Comparison of ENCODE assay signal across 2 cellular contexts in the genomic region with DNA sequence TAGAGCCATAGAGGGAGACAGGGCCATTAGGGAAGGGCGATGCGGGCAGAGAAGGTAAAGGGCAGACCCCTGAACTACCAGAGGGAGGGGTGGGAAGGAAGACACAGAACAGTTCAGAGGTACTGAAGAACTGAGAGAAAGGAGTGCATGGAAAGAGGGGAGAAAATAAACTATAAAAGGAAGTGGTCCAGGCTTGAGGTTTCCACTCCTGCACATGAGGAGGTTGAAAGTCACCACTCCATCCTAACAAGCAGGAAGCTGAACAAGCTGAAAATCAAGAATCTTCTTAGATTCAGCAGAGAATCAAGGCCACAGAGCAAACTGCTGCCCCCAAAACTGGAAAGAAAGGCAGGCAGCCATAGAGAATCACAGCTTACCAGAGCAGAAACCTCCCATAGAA.
TF ChIP-seq lines count a peak whose summit lies in the region.

No MANE protein-coding gene starts in this region.

TF ChIP-seq in IMR-90, 13 proteins besides CTCF, POLR2A, EP300 and RAD21:
- TF ChIP-seq BHLHE40 (IDR thresholded peaks at IDR 0.05; ENCODE audit: low read depth, low read length) (no peak), MAZ (IDR thresholded peaks at IDR 0.05; ENCODE audit: borderline replicate concordance, low read depth, low read length) (no peak), FOS (IDR thresholded peaks at IDR 0.05; ENCODE audit: low read depth, low read length) (no peak), CHD1 (IDR thresholded peaks at IDR 0.05; ENCODE audit: low read depth, low read length) (no peak), RCOR1 (IDR thresholded peaks at IDR 0.05; ENCODE audit: insufficient replicate concordance, low read length) (no peak), USF2 (IDR thresholded peaks at IDR 0.05; ENCODE audit: low read depth, low read length) (no peak), MAFK (IDR thresholded peaks at IDR 0.05; ENCODE audit: low read depth, low read length) (no peak), MXI1 (IDR thresholded peaks at IDR 0.05; ENCODE audit: borderline replicate concordance, low read depth, low read length) (no peak), NFE2L2 (IDR thresholded peaks at IDR 0.05; ENCODE audit: low read depth, low read length) (no peak), RFX5 (IDR thresholded peaks at IDR 0.05; ENCODE audit: low read depth, low read length) (no peak), CEBPB (IDR thresholded peaks at IDR 0.05; ENCODE audit: low read depth, low read length) (no peak), ELK1 (IDR thresholded peaks at IDR 0.05; ENCODE audit: borderline replicate concordance, low read depth, low read length) (no peak), SMC3 (IDR thresholded peaks at IDR 0.05; ENCODE audit: low read depth, low read length) (no peak)
TF ChIP-seq in IMR-90: peak in this region for 0.

TF ChIP-seq in GM12878, 131 proteins besides CTCF, POLR2A, EP300 and RAD21:
- no peak for TF ChIP-seq MLLT1 (IDR thresholded peaks at IDR 0.05)
- TF ChIP-seq TBL1XR1 (IDR thresholded peaks at IDR 0.05; ENCODE audit: low read depth, low read length), result no peak
- TF ChIP-seq PML (IDR thresholded peaks at IDR 0.05; ENCODE audit: low read length), result no peak
- no peak for TF ChIP-seq CREM (IDR thresholded peaks at IDR 0.05; ENCODE audit: low read depth)
- TF ChIP-seq SREBF2 (IDR thresholded peaks at IDR 0.05; ENCODE audit: low read length), result no peak
- TF ChIP-seq CHD1 (IDR thresholded peaks at IDR 0.05; ENCODE audit: low read depth, low read length), result no peak
- TF ChIP-seq, protein P1, sequence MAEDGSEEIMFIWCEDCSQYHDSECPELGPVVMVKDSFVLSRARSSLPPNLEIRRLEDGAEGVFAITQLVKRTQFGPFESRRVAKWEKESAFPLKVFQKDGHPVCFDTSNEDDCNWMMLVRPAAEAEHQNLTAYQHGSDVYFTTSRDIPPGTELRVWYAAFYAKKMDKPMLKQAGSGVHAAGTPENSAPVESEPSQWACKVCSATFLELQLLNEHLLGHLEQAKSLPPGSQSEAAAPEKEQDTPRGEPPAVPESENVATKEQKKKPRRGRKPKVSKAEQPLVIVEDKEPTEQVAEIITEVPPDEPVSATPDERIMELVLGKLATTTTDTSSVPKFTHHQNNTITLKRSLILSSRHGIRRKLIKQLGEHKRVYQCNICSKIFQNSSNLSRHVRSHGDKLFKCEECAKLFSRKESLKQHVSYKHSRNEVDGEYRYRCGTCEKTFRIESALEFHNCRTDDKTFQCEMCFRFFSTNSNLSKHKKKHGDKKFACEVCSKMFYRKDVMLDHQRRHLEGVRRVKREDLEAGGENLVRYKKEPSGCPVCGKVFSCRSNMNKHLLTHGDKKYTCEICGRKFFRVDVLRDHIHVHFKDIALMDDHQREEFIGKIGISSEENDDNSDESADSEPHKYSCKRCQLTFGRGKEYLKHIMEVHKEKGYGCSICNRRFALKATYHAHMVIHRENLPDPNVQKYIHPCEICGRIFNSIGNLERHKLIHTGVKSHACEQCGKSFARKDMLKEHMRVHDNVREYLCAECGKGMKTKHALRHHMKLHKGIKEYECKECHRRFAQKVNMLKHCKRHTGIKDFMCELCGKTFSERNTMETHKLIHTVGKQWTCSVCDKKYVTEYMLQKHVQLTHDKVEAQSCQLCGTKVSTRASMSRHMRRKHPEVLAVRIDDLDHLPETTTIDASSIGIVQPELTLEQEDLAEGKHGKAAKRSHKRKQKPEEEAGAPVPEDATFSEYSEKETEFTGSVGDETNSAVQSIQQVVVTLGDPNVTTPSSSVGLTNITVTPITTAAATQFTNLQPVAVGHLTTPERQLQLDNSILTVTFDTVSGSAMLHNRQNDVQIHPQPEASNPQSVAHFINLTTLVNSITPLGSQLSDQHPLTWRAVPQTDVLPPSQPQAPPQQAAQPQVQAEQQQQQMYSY (CRISPR knock-in tag; IDR thresholded peaks at IDR 0.05), result no peak
- no peak for TF ChIP-seq HDGF (IDR thresholded peaks at IDR 0.05)
- peak in 1 of 2 experiments; percentile 31; a peak in 1 of 4 replicates for TF ChIP-seq IKZF2 (IDR thresholded peaks at IDR 0.05)
- TF ChIP-seq RUNX3 (IDR thresholded peaks at IDR 0.05; ENCODE audit: low read length), result peak; percentile 69
- no peak for TF ChIP-seq FOXM1 (IDR thresholded peaks at IDR 0.05; ENCODE audit: low read depth, low read length)
- peak; percentile 60; the same call in 1 of the 2 replicates for TF ChIP-seq SPI1 (IDR thresholded peaks at IDR 0.05; ENCODE audit: borderline replicate concordance, insufficient read depth, low read depth, low read length)
- TF ChIP-seq SUPT20H (IDR thresholded peaks at IDR 0.05; ENCODE audit: borderline replicate concordance, control insufficient read depth, low read depth, low read length), result no peak
- TF ChIP-seq ELK1 (IDR thresholded peaks at IDR 0.05; ENCODE audit: low read depth, low read length), result no peak
- TF ChIP-seq HCFC1 (IDR thresholded peaks at IDR 0.05; ENCODE audit: low read length), result no peak
- TF ChIP-seq CEBPB (IDR thresholded peaks at IDR 0.05; ENCODE audit: borderline replicate concordance in 1 of 2, low read depth in 2 of 2, low read length in 2 of 2), result no peak
- TF ChIP-seq NBN (IDR thresholded peaks at IDR 0.05), result no peak
